Comparison of ENCODE assay signal across 15 cellular contexts in genomic region chr14:76564471-76565119, GRCh38.
DNase-seq lines count a peak whose midpoint lies in the region; FAIRE-seq and TF ChIP-seq lines count a peak whose summit lies in the region.
"Had no signal": no experiment of that assay in that cellular context is flagged by ENCODE, and none has a peak within 500 bp of the region (broad histone marks: within the 10 kb centered on the region; RNA-seq: fewer than 3 reads in every experiment).

No MANE protein-coding gene starts in this region.

- H3K4me3 ChIP-seq in keratinocyte (ENCODE audit: control insufficient read depth in 2 of 3, extremely low read depth in 1 of 3, insufficient read depth in 2 of 3, low read depth in 1 of 3, low read length in 3 of 3), result no peak overlapping the region
- H3K4me3 ChIP-seq in effector memory CD4-positive, alpha-beta T cell (ENCODE audit: insufficient read depth, low read depth, low read length, poor library complexity, severe bottlenecking), result no peak overlapping the region
- H3K4me3 ChIP-seq: psoas muscle had no signal

- H3K27ac ChIP-seq in keratinocyte (ENCODE audit: control insufficient read depth, insufficient read depth, low read length), result no peak overlapping the region
- no peak overlapping the region for H3K27ac ChIP-seq in effector memory CD4-positive, alpha-beta T cell (ENCODE audit: insufficient read depth, low read length, poor library complexity, severe bottlenecking)
- H3K27ac ChIP-seq: psoas muscle had no signal

- peak in 1 of 3 experiments; percentile 1 for TF ChIP-seq CTCF in keratinocyte (optimal IDR thresholded peaks at IDR 0.05 in 1 of 3, IDR thresholded peaks at IDR 0.05 in 1 of 3, conservative IDR thresholded peaks at IDR 0.05 in 1 of 3; ENCODE audit: extremely low read depth in 1 of 3, insufficient read depth in 2 of 3, low read length in 3 of 3)

- H3K9ac ChIP-seq in keratinocyte (ENCODE audit: control insufficient read depth, extremely low read depth, insufficient read depth, low read length), result no peak overlapping the region

- H3K4me2 ChIP-seq in keratinocyte (ENCODE audit: control insufficient read depth, extremely low read depth, insufficient read depth, low read depth, low read length), result no peak overlapping the region

- no peaks in the 10 kb centered on the region for H3K9me3 ChIP-seq in keratinocyte (ENCODE audit: control insufficient read depth, low read depth, low read length)
- no peaks in the 10 kb centered on the region for H3K9me3 ChIP-seq in effector memory CD4-positive, alpha-beta T cell (ENCODE audit: control insufficient read depth, low read length)
- H3K9me3 ChIP-seq: psoas muscle had no signal

- dilution Hi-C loops in keratinocyte (cut with MboI; ENCODE audit: extremely low pct_ligation_motif_present, low sequenced_read_pairs), result no loop called here

- H4K20me1 ChIP-seq in keratinocyte (ENCODE audit: control insufficient read depth, extremely low read depth, insufficient read depth, low read length), result no peaks in the 10 kb centered on the region

- FAIRE-seq in keratinocyte (lab: Jason Lieb, UNC), result peak; percentile 36

- H3K79me2 ChIP-seq in keratinocyte (ENCODE audit: control insufficient read depth, insufficient read depth, low read length), result no peaks in the 10 kb centered on the region

- DNase-seq in NCI-H2227 (lab: John Stamatoyannopoulos, UW; ENCODE audit: unreplicated experiment) (peak; percentile 28), NCI-H2227 treated with DMSO at 0.1 percent for 48 hours (lab: John Stamatoyannopoulos, UW) (no peak), LHCN-M2 (ENCODE audit: low read depth) (peak; percentile 4), SW480 (ENCODE audit: low spot score) (peak; percentile 34), keratinocyte (ENCODE audit: low read depth, low spot score) (no peak), A172 (ENCODE audit: low spot score) (no peak)
- DNase-seq in activated T-cell treated with anti-CD3 and anti-CD28 coated beads, Interleukin-2, amount 50 U/mL, for 1 hour, result no peak
- no peak for DNase-seq in effector memory CD4-positive, alpha-beta T cell
- DNase-seq: activated CD4-positive, alpha-beta T cell treated with anti-CD3 and anti-CD28 coated beads for 1 hour; activated T-cell treated with anti-CD3 and anti-CD28 coated beads, Interleukin-2, amount 50 U/mL, for 48 hours; amygdala; kidney glomerular epithelial cell; NCI-H345; psoas muscle; stimulated activated naive CD4-positive, alpha-beta T cell had no signal

- H3K36me3 ChIP-seq in keratinocyte (ENCODE audit: control insufficient read depth in 2 of 2, extremely low read depth in 1 of 2, insufficient read depth in 2 of 2, low read length in 2 of 2), result no peaks in the 10 kb centered on the region
- no peaks in the 10 kb centered on the region for H3K36me3 ChIP-seq in effector memory CD4-positive, alpha-beta T cell (ENCODE audit: control insufficient read depth, insufficient read depth, low read length)

- H2AFZ ChIP-seq in keratinocyte (ENCODE audit: control insufficient read depth, low read length), result no peak overlapping the region

- no peaks in the 10 kb centered on the region for H3K4me1 ChIP-seq in keratinocyte (ENCODE audit: control insufficient read depth, extremely low read depth, insufficient read depth, low read length)
- H3K4me1 ChIP-seq in effector memory CD4-positive, alpha-beta T cell (ENCODE audit: control insufficient read depth, insufficient read depth, low read length, poor library complexity, severe bottlenecking), result no peaks in the 10 kb centered on the region
- H3K4me1 ChIP-seq: psoas muscle had no signal

- no peaks in the 10 kb centered on the region for H3K27me3 ChIP-seq in keratinocyte (ENCODE audit: control insufficient read depth, extremely low read depth, insufficient read depth, low read length)
- no peaks in the 10 kb centered on the region for H3K27me3 ChIP-seq in effector memory CD4-positive, alpha-beta T cell (replicated peaks; ENCODE audit: control insufficient read depth, insufficient read depth, low read length, poor library complexity, severe bottlenecking)

- no peaks in the 10 kb centered on the region for H3K9me1 ChIP-seq in keratinocyte (ENCODE audit: control insufficient read depth, extremely low read depth, insufficient read depth, low read length)

Comparison
In these comparisons a context has a peak if more than half of its experiments do, and no peak if none do; other contexts are left out.
1. DNase-seq: peak in NCI-H2227 (single experiment), LHCN-M2 (single experiment) and SW480 (single experiment); none in NCI-H2227 treated with DMSO at 0.1 percent for 48 hours (single experiment), keratinocyte (single experiment), A172 (single experiment), activated T-cell treated with anti-CD3 and anti-CD28 coated beads, Interleukin-2, amount 50 U/mL, for 1 hour (single experiment) and effector memory CD4-positive, alpha-beta T cell (0 of 3).